1 cellular context compared by ENCODE assay signal in genomic region chr13:97366172-97366688, GRCh38.
TF ChIP-seq lines count a peak whose summit lies in the region.

No MANE protein-coding gene starts in this region.

TF ChIP-seq in H1, 55 proteins besides CTCF, POLR2A, EP300 and RAD21 (continued from another document):
- TF ChIP-seq MAX (IDR thresholded peaks at IDR 0.05) (no peak), CHD1 (IDR thresholded peaks at IDR 0.05; ENCODE audit: low read depth, low read length) (no peak), NRF1 (IDR thresholded peaks at IDR 0.05; ENCODE audit: low read depth, low read length) (no peak), MAFK (IDR thresholded peaks at IDR 0.05; ENCODE audit: low read depth, low read length) (no peak), TAF1 (IDR thresholded peaks at IDR 0.05; ENCODE audit: low read depth, low read length) (no peak), TBP (IDR thresholded peaks at IDR 0.05; ENCODE audit: low read depth, low read length) (no peak), ZNF274 (IDR thresholded peaks at IDR 0.05; ENCODE audit: borderline replicate concordance, extremely low read depth, low read length) (no peak), SAP30 (IDR thresholded peaks at IDR 0.05; ENCODE audit: insufficient read depth, insufficient replicate concordance, low read length) (no peak), EZH2 (IDR thresholded peaks at IDR 0.05; ENCODE audit: low read depth, low read length, severe bottlenecking) (no peak)
